ENCODE assay signal across 1 cellular context in the genomic region with DNA sequence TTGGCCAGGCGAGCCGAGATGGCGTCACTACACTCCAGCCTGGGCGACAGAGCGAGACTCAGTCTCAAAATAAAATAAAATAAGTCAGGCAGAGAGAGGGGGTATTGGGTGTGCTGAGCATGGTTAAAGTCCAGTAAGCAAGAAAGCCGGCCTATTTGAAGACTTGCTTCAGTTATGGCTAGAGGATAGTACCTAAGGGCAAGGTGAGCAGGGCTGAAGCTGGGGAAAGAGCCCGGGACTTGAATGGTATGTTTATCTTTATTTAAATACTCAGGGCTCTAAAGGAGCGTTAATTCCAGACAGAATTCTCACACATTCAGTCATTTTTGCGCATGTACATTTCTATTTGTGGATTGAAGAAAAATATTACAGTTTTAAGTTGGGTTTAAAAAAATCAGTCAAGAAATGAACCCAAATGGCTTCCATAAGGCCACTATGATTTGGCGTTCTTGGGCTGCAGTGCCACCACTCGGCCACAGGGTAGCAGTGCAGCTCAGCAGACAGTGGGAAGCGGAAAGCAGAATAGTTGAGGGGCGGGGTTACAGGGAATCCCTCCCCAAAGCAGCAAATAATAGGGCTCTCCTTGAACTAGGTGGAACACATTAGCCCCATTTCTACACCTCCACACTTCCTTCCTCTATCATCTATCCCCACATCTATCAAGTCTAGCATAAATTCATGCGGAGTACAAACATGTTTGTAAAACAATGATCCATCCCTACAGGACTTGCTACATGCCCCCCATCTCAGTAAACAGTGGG.
TF ChIP-seq lines count a peak whose summit lies in the region.

No MANE protein-coding gene starts in this region.

TF ChIP-seq in HepG2, 621 proteins besides CTCF, POLR2A, EP300 and RAD21 (continued from another document and continues in another):
- TF ChIP-seq, protein P1, sequence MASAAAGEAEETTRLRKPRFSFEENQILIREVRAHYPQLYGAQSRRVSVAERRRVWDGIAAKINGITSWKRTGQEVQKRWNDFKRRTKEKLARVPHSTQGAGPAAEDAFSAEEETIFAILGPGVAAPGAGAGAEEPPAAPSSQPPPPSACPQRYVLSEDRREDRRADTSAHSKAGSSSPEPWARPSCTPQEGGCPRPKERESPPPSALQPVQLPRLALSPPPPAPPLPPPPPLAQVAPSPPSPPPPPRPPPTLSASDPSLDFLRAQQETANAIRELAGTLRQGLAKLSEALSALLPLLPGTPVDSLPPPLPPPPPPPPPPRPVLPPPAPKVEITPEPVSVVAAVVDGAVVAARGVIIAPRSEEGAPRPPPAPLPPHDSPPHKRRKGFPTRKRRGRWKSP (CRISPR knock-in tag; IDR thresholded peaks at IDR 0.05), result no peak
- TF ChIP-seq, protein P2, sequence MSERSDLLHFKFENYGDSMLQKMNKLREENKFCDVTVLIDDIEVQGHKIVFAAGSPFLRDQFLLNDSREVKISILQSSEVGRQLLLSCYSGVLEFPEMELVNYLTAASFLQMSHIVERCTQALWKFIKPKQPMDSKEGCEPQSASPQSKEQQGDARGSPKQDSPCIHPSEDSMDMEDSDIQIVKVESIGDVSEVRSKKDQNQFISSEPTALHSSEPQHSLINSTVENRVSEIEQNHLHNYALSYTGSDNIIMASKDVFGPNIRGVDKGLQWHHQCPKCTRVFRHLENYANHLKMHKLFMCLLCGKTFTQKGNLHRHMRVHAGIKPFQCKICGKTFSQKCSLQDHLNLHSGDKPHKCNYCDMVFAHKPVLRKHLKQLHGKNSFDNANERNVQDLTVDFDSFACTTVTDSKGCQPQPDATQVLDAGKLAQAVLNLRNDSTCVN (CRISPR knock-in tag; IDR thresholded peaks at IDR 0.05; ENCODE audit: borderline replicate concordance), result no peak
- TF ChIP-seq ZNF557 (CRISPR knock-in tag; IDR thresholded peaks at IDR 0.05), result no peak
- no peak for TF ChIP-seq ZNF747 (CRISPR knock-in tag; IDR thresholded peaks at IDR 0.05; ENCODE audit: borderline replicate concordance)
- TF ChIP-seq KLF9 (CRISPR knock-in tag; IDR thresholded peaks at IDR 0.05; ENCODE audit: low read depth), result no peak
- TF ChIP-seq, protein P3, sequence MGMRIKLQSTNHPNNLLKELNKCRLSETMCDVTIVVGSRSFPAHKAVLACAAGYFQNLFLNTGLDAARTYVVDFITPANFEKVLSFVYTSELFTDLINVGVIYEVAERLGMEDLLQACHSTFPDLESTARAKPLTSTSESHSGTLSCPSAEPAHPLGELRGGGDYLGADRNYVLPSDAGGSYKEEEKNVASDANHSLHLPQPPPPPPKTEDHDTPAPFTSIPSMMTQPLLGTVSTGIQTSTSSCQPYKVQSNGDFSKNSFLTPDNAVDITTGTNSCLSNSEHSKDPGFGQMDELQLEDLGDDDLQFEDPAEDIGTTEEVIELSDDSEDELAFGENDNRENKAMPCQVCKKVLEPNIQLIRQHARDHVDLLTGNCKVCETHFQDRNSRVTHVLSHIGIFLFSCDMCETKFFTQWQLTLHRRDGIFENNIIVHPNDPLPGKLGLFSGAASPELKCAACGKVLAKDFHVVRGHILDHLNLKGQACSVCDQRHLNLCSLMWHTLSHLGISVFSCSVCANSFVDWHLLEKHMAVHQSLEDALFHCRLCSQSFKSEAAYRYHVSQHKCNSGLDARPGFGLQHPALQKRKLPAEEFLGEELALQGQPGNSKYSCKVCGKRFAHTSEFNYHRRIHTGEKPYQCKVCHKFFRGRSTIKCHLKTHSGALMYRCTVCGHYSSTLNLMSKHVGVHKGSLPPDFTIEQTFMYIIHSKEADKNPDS (CRISPR knock-in tag; IDR thresholded peaks at IDR 0.05), result no peak
- TF ChIP-seq IKZF1 (IDR thresholded peaks at IDR 0.05), result no peak
- TF ChIP-seq, protein P4, sequence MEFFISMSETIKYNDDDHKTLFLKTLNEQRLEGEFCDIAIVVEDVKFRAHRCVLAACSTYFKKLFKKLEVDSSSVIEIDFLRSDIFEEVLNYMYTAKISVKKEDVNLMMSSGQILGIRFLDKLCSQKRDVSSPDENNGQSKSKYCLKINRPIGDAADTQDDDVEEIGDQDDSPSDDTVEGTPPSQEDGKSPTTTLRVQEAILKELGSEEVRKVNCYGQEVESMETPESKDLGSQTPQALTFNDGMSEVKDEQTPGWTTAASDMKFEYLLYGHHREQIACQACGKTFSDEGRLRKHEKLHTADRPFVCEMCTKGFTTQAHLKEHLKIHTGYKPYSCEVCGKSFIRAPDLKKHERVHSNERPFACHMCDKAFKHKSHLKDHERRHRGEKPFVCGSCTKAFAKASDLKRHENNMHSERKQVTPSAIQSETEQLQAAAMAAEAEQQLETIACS (CRISPR knock-in tag; IDR thresholded peaks at IDR 0.05), result no peak
- TF ChIP-seq RBM39 (IDR thresholded peaks at IDR 0.05; ENCODE audit: low read depth, low read length, poor library complexity, severe bottlenecking), result no peak
- no peak for TF ChIP-seq ZNF891 (CRISPR knock-in tag; IDR thresholded peaks at IDR 0.05)
- no peak for TF ChIP-seq SPEN (CRISPR knock-in tag; IDR thresholded peaks at IDR 0.05; ENCODE audit: low read depth)
- no peak for TF ChIP-seq ZNF136 (CRISPR knock-in tag; IDR thresholded peaks at IDR 0.05; ENCODE audit: low read depth)
- TF ChIP-seq, protein P5, sequence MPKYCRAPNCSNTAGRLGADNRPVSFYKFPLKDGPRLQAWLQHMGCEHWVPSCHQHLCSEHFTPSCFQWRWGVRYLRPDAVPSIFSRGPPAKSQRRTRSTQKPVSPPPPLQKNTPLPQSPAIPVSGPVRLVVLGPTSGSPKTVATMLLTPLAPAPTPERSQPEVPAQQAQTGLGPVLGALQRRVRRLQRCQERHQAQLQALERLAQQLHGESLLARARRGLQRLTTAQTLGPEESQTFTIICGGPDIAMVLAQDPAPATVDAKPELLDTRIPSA (CRISPR knock-in tag; IDR thresholded peaks at IDR 0.05; ENCODE audit: borderline replicate concordance), result no peak
- no peak for TF ChIP-seq ZNF781 (CRISPR knock-in tag; IDR thresholded peaks at IDR 0.05; ENCODE audit: borderline replicate concordance, not compliant biosample characterization)
- no peak for TF ChIP-seq ZNF510 (CRISPR knock-in tag; IDR thresholded peaks at IDR 0.05; ENCODE audit: low read depth)
- TF ChIP-seq MED1 (CRISPR knock-in tag; IDR thresholded peaks at IDR 0.05), result 0 out of 2 replicates have a peak, but pooled peaks have one; percentile 33
- TF ChIP-seq, protein P6, sequence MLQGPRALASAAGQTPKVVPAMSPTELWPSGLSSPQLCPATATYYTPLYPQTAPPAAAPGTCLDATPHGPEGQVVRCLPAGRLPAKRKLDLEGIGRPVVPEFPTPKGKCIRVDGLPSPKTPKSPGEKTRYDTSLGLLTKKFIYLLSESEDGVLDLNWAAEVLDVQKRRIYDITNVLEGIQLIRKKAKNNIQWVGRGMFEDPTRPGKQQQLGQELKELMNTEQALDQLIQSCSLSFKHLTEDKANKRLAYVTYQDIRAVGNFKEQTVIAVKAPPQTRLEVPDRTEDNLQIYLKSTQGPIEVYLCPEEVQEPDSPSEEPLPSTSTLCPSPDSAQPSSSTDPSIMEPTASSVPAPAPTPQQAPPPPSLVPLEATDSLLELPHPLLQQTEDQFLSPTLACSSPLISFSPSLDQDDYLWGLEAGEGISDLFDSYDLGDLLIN (CRISPR knock-in tag; IDR thresholded peaks at IDR 0.05; ENCODE audit: borderline replicate concordance), result no peak
- no peak for TF ChIP-seq DPF2 (CRISPR knock-in tag; IDR thresholded peaks at IDR 0.05; ENCODE audit: borderline replicate concordance, low read depth)
- no peak for TF ChIP-seq CEBPG (CRISPR knock-in tag; IDR thresholded peaks at IDR 0.05)
- TF ChIP-seq ARNT2 (CRISPR knock-in tag; IDR thresholded peaks at IDR 0.05; ENCODE audit: low read depth), result no peak
- no peak for TF ChIP-seq GABPA (IDR thresholded peaks at IDR 0.05; ENCODE audit: low read depth, low read length)
- TF ChIP-seq GABPA (CRISPR knock-in tag; IDR thresholded peaks at IDR 0.05; ENCODE audit: low read depth), result no peak; the same call in 1 of the 2 replicates
- no peak for TF ChIP-seq HOXA9 (CRISPR knock-in tag; IDR thresholded peaks at IDR 0.05; ENCODE audit: borderline replicate concordance)
- TF ChIP-seq, protein P7, sequence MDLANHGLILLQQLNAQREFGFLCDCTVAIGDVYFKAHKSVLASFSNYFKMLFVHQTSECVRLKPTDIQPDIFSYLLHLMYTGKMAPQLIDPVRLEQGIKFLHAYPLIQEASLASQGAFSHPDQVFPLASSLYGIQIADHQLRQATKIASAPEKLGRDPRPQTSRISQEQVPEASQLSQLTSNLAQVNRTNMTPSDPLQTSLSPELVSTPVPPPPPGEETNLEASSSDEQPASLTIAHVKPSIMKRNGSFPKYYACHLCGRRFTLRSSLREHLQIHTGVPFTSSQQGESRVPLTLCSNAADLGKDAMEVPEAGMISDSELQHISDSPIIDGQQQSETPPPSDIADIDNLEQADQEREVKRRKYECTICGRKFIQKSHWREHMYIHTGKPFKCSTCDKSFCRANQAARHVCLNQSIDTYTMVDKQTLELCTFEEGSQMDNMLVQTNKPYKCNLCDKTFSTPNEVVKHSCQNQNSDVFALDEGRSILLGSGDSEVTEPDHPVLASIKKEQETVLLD (CRISPR knock-in tag; IDR thresholded peaks at IDR 0.05; ENCODE audit: low read depth), result no peak
- TF ChIP-seq ZNF501 (CRISPR knock-in tag; IDR thresholded peaks at IDR 0.05), result no peak
- TF ChIP-seq EEA1 (CRISPR knock-in tag; IDR thresholded peaks at IDR 0.05; ENCODE audit: borderline replicate concordance), result no peak
- peak; percentile 51; the same call in 1 of the 2 replicates for TF ChIP-seq IRF2 (CRISPR knock-in tag; IDR thresholded peaks at IDR 0.05)
- TF ChIP-seq ZNF235 (CRISPR knock-in tag; IDR thresholded peaks at IDR 0.05; ENCODE audit: borderline replicate concordance), result no peak
- no peak for TF ChIP-seq ZNF530 (CRISPR knock-in tag; IDR thresholded peaks at IDR 0.05; ENCODE audit: low read depth)
- 0 out of 2 replicates have a peak, but pooled peaks have one; percentile 36 for TF ChIP-seq REPIN1 (CRISPR knock-in tag; IDR thresholded peaks at IDR 0.05; ENCODE audit: borderline replicate concordance, low read depth)
- TF ChIP-seq, protein P8, sequence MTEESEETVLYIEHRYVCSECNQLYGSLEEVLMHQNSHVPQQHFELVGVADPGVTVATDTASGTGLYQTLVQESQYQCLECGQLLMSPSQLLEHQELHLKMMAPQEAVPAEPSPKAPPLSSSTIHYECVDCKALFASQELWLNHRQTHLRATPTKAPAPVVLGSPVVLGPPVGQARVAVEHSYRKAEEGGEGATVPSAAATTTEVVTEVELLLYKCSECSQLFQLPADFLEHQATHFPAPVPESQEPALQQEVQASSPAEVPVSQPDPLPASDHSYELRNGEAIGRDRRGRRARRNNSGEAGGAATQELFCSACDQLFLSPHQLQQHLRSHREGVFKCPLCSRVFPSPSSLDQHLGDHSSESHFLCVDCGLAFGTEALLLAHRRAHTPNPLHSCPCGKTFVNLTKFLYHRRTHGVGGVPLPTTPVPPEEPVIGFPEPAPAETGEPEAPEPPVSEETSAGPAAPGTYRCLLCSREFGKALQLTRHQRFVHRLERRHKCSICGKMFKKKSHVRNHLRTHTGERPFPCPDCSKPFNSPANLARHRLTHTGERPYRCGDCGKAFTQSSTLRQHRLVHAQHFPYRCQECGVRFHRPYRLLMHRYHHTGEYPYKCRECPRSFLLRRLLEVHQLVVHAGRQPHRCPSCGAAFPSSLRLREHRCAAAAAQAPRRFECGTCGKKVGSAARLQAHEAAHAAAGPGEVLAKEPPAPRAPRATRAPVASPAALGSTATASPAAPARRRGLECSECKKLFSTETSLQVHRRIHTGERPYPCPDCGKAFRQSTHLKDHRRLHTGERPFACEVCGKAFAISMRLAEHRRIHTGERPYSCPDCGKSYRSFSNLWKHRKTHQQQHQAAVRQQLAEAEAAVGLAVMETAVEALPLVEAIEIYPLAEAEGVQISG (CRISPR knock-in tag; IDR thresholded peaks at IDR 0.05), result no peak
- no peak for TF ChIP-seq IRX3 (CRISPR knock-in tag; IDR thresholded peaks at IDR 0.05; ENCODE audit: borderline replicate concordance, low read depth)
- TF ChIP-seq, protein P9, sequence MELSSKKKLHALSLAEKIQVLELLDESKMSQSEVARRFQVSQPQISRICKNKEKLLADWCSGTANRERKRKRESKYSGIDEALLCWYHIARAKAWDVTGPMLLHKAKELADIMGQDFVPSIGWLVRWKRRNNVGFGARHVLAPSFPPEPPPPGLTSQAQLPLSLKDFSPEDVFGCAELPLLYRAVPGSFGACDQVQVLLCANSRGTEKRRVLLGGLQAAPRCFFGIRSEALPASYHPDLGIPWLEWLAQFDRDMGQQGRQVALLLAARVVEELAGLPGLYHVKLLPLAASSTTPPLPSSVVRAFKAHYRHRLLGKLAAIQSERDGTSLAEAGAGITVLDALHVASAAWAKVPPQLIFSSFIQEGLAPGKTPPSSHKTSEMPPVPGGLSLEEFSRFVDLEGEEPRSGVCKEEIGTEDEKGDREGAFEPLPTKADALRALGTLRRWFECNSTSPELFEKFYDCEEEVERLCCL (CRISPR knock-in tag; IDR thresholded peaks at IDR 0.05; ENCODE audit: borderline replicate concordance), result no peak
- no peak for TF ChIP-seq TBP (CRISPR knock-in tag; IDR thresholded peaks at IDR 0.05)
- TF ChIP-seq ISL2 (CRISPR knock-in tag; IDR thresholded peaks at IDR 0.05), result no peak
- TF ChIP-seq ZNF101 (CRISPR knock-in tag; IDR thresholded peaks at IDR 0.05; ENCODE audit: borderline replicate concordance, low read depth), result no peak
- TF ChIP-seq, protein P10, sequence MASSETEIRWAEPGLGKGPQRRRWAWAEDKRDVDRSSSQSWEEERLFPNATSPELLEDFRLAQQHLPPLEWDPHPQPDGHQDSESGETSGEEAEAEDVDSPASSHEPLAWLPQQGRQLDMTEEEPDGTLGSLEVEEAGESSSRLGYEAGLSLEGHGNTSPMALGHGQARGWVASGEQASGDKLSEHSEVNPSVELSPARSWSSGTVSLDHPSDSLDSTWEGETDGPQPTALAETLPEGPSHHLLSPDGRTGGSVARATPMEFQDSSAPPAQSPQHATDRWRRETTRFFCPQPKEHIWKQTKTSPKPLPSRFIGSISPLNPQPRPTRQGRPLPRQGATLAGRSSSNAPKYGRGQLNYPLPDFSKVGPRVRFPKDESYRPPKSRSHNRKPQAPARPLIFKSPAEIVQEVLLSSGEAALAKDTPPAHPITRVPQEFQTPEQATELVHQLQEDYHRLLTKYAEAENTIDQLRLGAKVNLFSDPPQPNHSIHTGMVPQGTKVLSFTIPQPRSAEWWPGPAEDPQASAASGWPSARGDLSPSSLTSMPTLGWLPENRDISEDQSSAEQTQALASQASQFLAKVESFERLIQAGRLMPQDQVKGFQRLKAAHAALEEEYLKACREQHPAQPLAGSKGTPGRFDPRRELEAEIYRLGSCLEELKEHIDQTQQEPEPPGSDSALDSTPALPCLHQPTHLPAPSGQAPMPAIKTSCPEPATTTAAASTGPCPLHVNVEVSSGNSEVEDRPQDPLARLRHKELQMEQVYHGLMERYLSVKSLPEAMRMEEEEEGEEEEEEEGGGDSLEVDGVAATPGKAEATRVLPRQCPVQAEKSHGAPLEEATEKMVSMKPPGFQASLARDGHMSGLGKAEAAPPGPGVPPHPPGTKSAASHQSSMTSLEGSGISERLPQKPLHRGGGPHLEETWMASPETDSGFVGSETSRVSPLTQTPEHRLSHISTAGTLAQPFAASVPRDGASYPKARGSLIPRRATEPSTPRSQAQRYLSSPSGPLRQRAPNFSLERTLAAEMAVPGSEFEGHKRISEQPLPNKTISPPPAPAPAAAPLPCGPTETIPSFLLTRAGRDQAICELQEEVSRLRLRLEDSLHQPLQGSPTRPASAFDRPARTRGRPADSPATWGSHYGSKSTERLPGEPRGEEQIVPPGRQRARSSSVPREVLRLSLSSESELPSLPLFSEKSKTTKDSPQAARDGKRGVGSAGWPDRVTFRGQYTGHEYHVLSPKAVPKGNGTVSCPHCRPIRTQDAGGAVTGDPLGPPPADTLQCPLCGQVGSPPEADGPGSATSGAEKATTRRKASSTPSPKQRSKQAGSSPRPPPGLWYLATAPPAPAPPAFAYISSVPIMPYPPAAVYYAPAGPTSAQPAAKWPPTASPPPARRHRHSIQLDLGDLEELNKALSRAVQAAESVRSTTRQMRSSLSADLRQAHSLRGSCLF (CRISPR knock-in tag; IDR thresholded peaks at IDR 0.05; ENCODE audit: borderline replicate concordance), result no peak
- no peak for TF ChIP-seq ZZZ3 (CRISPR knock-in tag; IDR thresholded peaks at IDR 0.05; ENCODE audit: borderline replicate concordance)
- TF ChIP-seq ERF (CRISPR knock-in tag; IDR thresholded peaks at IDR 0.05), result peak; percentile 34; the same call in 1 of the 2 replicates
- 0 out of 2 replicates have a peak, but pooled peaks have one; percentile 27 for TF ChIP-seq NR2C2 (CRISPR knock-in tag; IDR thresholded peaks at IDR 0.05; ENCODE audit: borderline replicate concordance)
